In genomic region chr12:6771091-6771495, GRCh38 we compare ENCODE assay signal across 10 cellular contexts. TPM values are rescaled to one million over a fixed set of nuclear protein-coding genes. Genes with fewer than 3 reads are reported as not detected.
DNase-seq lines count a peak whose midpoint lies in the region; ATAC-seq, FAIRE-seq and TF ChIP-seq lines count a peak whose summit lies in the region.
"Had no signal": no experiment of that assay in that cellular context is flagged by ENCODE, and none has a peak within 500 bp of the region (broad histone marks: within the 10 kb centered on the region; RNA-seq: fewer than 3 reads in every experiment).

No MANE protein-coding gene starts in this region.

- H3K4me3 Mint-ChIP-seq in activated naive CD8-positive, alpha-beta T cell treated with anti-CD3 and anti-CD28 coated beads, Interleukin-2, amount 50 U/mL, for 24 hours = peak overlapping the region; percentile 98

- H3K36me3 Mint-ChIP-seq in activated naive CD8-positive, alpha-beta T cell treated with anti-CD3 and anti-CD28 coated beads, Interleukin-2, amount 50 U/mL, for 24 hours (ENCODE audit: low read depth) = peaks cover 33% of the 10 kb centered on the region

- no peak for TF ChIP-seq EP300 in A549 (IDR thresholded peaks at IDR 0.05)

- TF ChIP-seq RAD21 in A549 (conservative IDR thresholded peaks at IDR 0.05 in 1 of 2, IDR thresholded peaks at IDR 0.05 in 1 of 2) = no peak

- WGBS in A549 (ENCODE audit: missing lambda C conversion rate) = 79% methylated on average over 4 of the region's 4 CpGs
- 96% methylated on average over 4 of the region's 4 CpGs for WGBS in mesenchymal stem cell

- no peak overlapping the region for H3K23ac ChIP-seq in mesenchymal stem cell (ENCODE audit: low read length in 2 of 2)

- peaks cover 21 to 23% of the 10 kb centered on the region in 2 experiments for H3K27me3 ChIP-seq in mesenchymal stem cell (ENCODE audit: control insufficient read depth in 1 of 2, insufficient read depth in 1 of 2, low read length in 2 of 2)
- H3K27me3 ChIP-seq: SJSA1 had no signal

- H3K9me3 ChIP-seq in A549 (no peaks in the 10 kb centered on the region), HEK293 (ENCODE audit: control insufficient read depth, insufficient read depth, low read depth, low read length) (no peaks in the 10 kb centered on the region), mesenchymal stem cell (ENCODE audit: control insufficient read depth, low read length) (no peaks in the 10 kb centered on the region)
- H3K9me3 ChIP-seq: SJSA1 had no signal

- no peak overlapping the region for H2AFZ ChIP-seq in mesenchymal stem cell (ENCODE audit: low read depth, low read length)

- no peak overlapping the region for H2BK15ac ChIP-seq in mesenchymal stem cell (ENCODE audit: low read depth, poor library complexity, severe bottlenecking)

- H2AK5ac ChIP-seq in mesenchymal stem cell (ENCODE audit: low read length, severe bottlenecking) = no peak overlapping the region

- TF ChIP-seq CTCF in A549 (IDR thresholded peaks at IDR 0.05) (no peak), HEK293 (tag by site-specific recombination; IDR thresholded peaks at IDR 0.05) (no peak)

- no peak for FAIRE-seq in A549 (lab: Jason Lieb, UNC)

- no peak overlapping the region for H4K91ac ChIP-seq in mesenchymal stem cell (ENCODE audit: low read length)

- H4K8ac ChIP-seq in mesenchymal stem cell (ENCODE audit: low read length) = no peak overlapping the region

- no peak overlapping the region for H3K18ac ChIP-seq in mesenchymal stem cell (ENCODE audit: low read depth in 1 of 2, low read length in 2 of 2)

- H3K9me3 Mint-ChIP-seq in activated naive CD8-positive, alpha-beta T cell treated with anti-CD3 and anti-CD28 coated beads, Interleukin-2, amount 50 U/mL, for 24 hours = no peaks in the 10 kb centered on the region
- H3K9me3 Mint-ChIP-seq: activated T-cell treated with anti-CD3 and anti-CD28 coated beads, Interleukin-2, amount 50 U/mL, for 4 hours had no signal

- CTCF ChIA-PET in A549 (lab: Yijun Ruan, JAX) (interaction anchor here (0.6 to 26.0 kb wide), 10 partner anchors 12 to 306 kb away, joined by 3 to 670 read pairs (median 4); partner anchors contain the start of genes CD4, GPR162, MLF2 and P3H3), HEK293 (lab: Yijun Ruan, JAX) (interaction anchor here (0.8 to 7.8 kb wide), 3 partner anchors 17 to 55 kb away, joined by 3 to 140 read pairs (median 4); partner anchors contain the start of gene MLF2), HEK293T (lab: Yijun Ruan, JAX) (interaction anchor here (0.6 to 1.8 kb wide), 3 partner anchors 18 to 99 kb away, joined by 3 to 6 read pairs (median 5); partner anchors contain the start of gene MLF2)

- DNase-seq in A549 (ENCODE audit: low read depth in 1 of 2, low spot score in 1 of 2) (no peak), mesenchymal stem cell (peak; percentile 20), HEK293T (ENCODE audit: extremely low spot score) (no peak)
- no peak for DNase-seq in activated naive CD8-positive, alpha-beta T cell treated with anti-CD3 and anti-CD28 coated beads, Interleukin-2, amount 50 U/mL, for 24 hours
- DNase-seq: activated T-cell treated with anti-CD3 and anti-CD28 coated beads, Interleukin-2, amount 50 U/mL, for 4 hours had no signal

- no peak overlapping the region for H2BK120ac ChIP-seq in mesenchymal stem cell (ENCODE audit: low read depth, low read length)

- H3K4me2 ChIP-seq in A549 (peak overlapping the region; percentile 26; the same call in 1 of the 3 replicates), mesenchymal stem cell (ENCODE audit: low read length, poor library complexity, severe bottlenecking) (no peak overlapping the region)

- peak overlapping the region; percentile 23 for H3K9ac ChIP-seq in mesenchymal stem cell (ENCODE audit: low read length)

- no peak overlapping the region for H3K4ac ChIP-seq in mesenchymal stem cell (ENCODE audit: low read depth in 1 of 2, low read length in 2 of 2)

- no peak overlapping the region for H2BK5ac ChIP-seq in mesenchymal stem cell (ENCODE audit: low read depth, low read length, poor library complexity, severe bottlenecking)

- peaks cover 31% of the 10 kb centered on the region for H3K27me3 Mint-ChIP-seq in activated naive CD8-positive, alpha-beta T cell treated with anti-CD3 and anti-CD28 coated beads, Interleukin-2, amount 50 U/mL, for 24 hours

- ATAC-seq in A549 (no peak), HG02938 (IDR thresholded peaks at IDR 0.05; ENCODE audit: unreplicated experiment) (no peak), HG03521 (IDR thresholded peaks at IDR 0.05; ENCODE audit: unreplicated experiment) (no peak), HG03196 (IDR thresholded peaks at IDR 0.05; ENCODE audit: unreplicated experiment) (no peak)
- no peak for ATAC-seq in activated naive CD8-positive, alpha-beta T cell treated with anti-CD3 and anti-CD28 coated beads, Interleukin-2, amount 50 U/mL, for 24 hours
- ATAC-seq: activated T-cell treated with anti-CD3 and anti-CD28 coated beads, Interleukin-2, amount 50 U/mL, for 4 hours had no signal

- peaks cover 70% of the 10 kb centered on the region for H3K4me1 Mint-ChIP-seq in activated naive CD8-positive, alpha-beta T cell treated with anti-CD3 and anti-CD28 coated beads, Interleukin-2, amount 50 U/mL, for 24 hours

- H3K27ac ChIP-seq in A549 = peak overlapping the region in 1 of 2 experiments; percentile 6; a peak in 1 of 6 replicates
- no peak overlapping the region for H3K27ac ChIP-seq in HEK293 (ENCODE audit: extremely low read depth, low read depth, low read length)
- no peak overlapping the region for H3K27ac ChIP-seq in mesenchymal stem cell (ENCODE audit: low read length, poor library complexity, severe bottlenecking)
- H3K27ac ChIP-seq: SJSA1 had no signal

- no peak for TF ChIP-seq POLR2A in A549 (IDR thresholded peaks at IDR 0.05; ENCODE audit: low read length)

- H3K4me3 ChIP-seq in A549 (no peak overlapping the region), HEK293 (ENCODE audit: low read depth, low read length) (no peak overlapping the region), mesenchymal stem cell (ENCODE audit: insufficient read depth in 1 of 2, low read depth in 1 of 2, low read length in 2 of 2) (no peak overlapping the region)
- H3K4me3 ChIP-seq: SJSA1 had no signal

- H3K4me1 ChIP-seq in A549 = peaks cover 49% of the 10 kb centered on the region
- peaks cover 13% of the 10 kb centered on the region for H3K4me1 ChIP-seq in HEK293 (ENCODE audit: control insufficient read depth, insufficient read depth, low read length)
- H3K4me1 ChIP-seq in mesenchymal stem cell (ENCODE audit: control insufficient read depth, insufficient read depth, low read depth, low read length) = peaks cover 33% of the 10 kb centered on the region

- no peak overlapping the region for H2BK12ac ChIP-seq in mesenchymal stem cell (ENCODE audit: low read length in 2 of 2)

- H3K79me1 ChIP-seq in mesenchymal stem cell (replicated peaks; ENCODE audit: low read length, poor library complexity, severe bottlenecking) = peaks cover 6% of the 10 kb centered on the region

- H3K36me3 ChIP-seq in HEK293 (ENCODE audit: control insufficient read depth in 2 of 2, insufficient read depth in 1 of 2, low read length in 2 of 2) (peaks cover 11 to 26% of the 10 kb centered on the region in 2 experiments; a peak in 2 of 3 replicates), mesenchymal stem cell (ENCODE audit: control insufficient read depth in 1 of 2, insufficient read depth in 2 of 2, low read depth in 1 of 2, low read length in 2 of 2) (peaks cover 18 to 47% of the 10 kb centered on the region in 2 experiments)

- POLR2A ChIA-PET in A549 (lab: Yijun Ruan, JAX) (interaction anchor here (1.0 to 2.0 kb wide), 3 partner anchors 18 to 301 kb away, joined by 3 to 11 read pairs (median 3); partner anchors contain the start of genes COPS7A, MLF2 and VAMP1), HEK293 (lab: Yijun Ruan, JAX) (interaction anchor here (0.5 to 4.7 kb wide), 5 partner anchors 18 to 172 kb away, joined by 3 to 42 read pairs (median 3); partner anchors contain the start of genes C12orf57, CDCA3, MLF2 and RNU7-1), HEK293T (lab: Yijun Ruan, JAX) (interaction anchor here (1.1 to 8.6 kb wide), 2 partner anchors 18 to 47 kb away, joined by 3 to 148 read pairs; partner anchors contain the start of genes COPS7A and MLF2)

- no peak overlapping the region for H3K14ac ChIP-seq in mesenchymal stem cell (ENCODE audit: low read length in 2 of 2)

- peak overlapping the region; percentile 86 for H3K27ac Mint-ChIP-seq in activated naive CD8-positive, alpha-beta T cell treated with anti-CD3 and anti-CD28 coated beads, Interleukin-2, amount 50 U/mL, for 24 hours

RNA-seq across cellular contexts. Expression of gene LAG3, which starts 1.2 kb away (rescaled TPM):
- polyA plus RNA-seq in A549 (2011; rRNA removed) = 0.56 and 0.66 TPM in 2 replicates
- polyA plus RNA-seq in A549 (2012; cell fraction: cytosol; rRNA removed) = 0.93 and 1.2 TPM in 2 replicates
- 9.8 and 10.8 TPM in 2 replicates for polyA plus RNA-seq in A549 (2012; cell fraction: nucleus; rRNA removed)
- 1.6 to 2.3 TPM (median 1.7 TPM) in 3 replicates for polyA plus RNA-seq in A549 (2017; fragmentation: RNase III; extraction: RNeasy Plus Mini Kit Qiagen cat#74134 plus additional on column Dnase treatment)
- 0.19 and 0.95 TPM in 2 replicates for polyA minus RNA-seq in A549 (2011; rRNA and poly(A)+ RNA removed)
- 0.23 TPM for polyA plus RNA-seq in mesenchymal stem cell (2013, experiment 1 of 2)
- 0.23 TPM for polyA plus RNA-seq in mesenchymal stem cell (2013, experiment 2 of 2)

RNA-seq across cellular contexts. Expression of gene PTMS, which starts 4.9 kb away (rescaled TPM):
- polyA plus RNA-seq in A549 (2011; rRNA removed) = 205 and 391 TPM in 2 replicates
- polyA plus RNA-seq in A549 (2012; cell fraction: cytosol; rRNA removed) = 584 and 643 TPM in 2 replicates
- 397 and 450 TPM in 2 replicates for polyA plus RNA-seq in A549 (2012; cell fraction: nucleus; rRNA removed)
- polyA plus RNA-seq in A549 (2017; fragmentation: RNase III; extraction: RNeasy Plus Mini Kit Qiagen cat#74134 plus additional on column Dnase treatment) = 868 to 1,195 TPM (median 1,161 TPM) in 3 replicates
- 256 and 300 TPM in 2 replicates for polyA minus RNA-seq in A549 (2011; rRNA and poly(A)+ RNA removed)
- 525 TPM for polyA plus RNA-seq in mesenchymal stem cell (2013, experiment 1 of 2)
- polyA plus RNA-seq in mesenchymal stem cell (2013, experiment 2 of 2) = 500 TPM

RNA-seq across cellular contexts. Expression of gene MLF2, which starts 18.2 kb away (rescaled TPM):
- polyA plus RNA-seq in A549 (2011; rRNA removed) (302 and 310 TPM in 2 replicates), A549 (2017; fragmentation: RNase III; extraction: RNeasy Plus Mini Kit Qiagen cat#74134 plus additional on column Dnase treatment) (269 to 305 TPM (median 295 TPM) in 3 replicates)
- polyA plus RNA-seq in A549 (2012; cell fraction: cytosol; rRNA removed) = 530 and 634 TPM in 2 replicates
- polyA plus RNA-seq in A549 (2012; cell fraction: nucleus; rRNA removed) = 414 and 425 TPM in 2 replicates
- 200 and 287 TPM in 2 replicates for polyA minus RNA-seq in A549 (2011; rRNA and poly(A)+ RNA removed)
- polyA plus RNA-seq in mesenchymal stem cell (2013, experiment 1 of 2) = 221 TPM
- polyA plus RNA-seq in mesenchymal stem cell (2013, experiment 2 of 2) = 224 TPM

RNA-seq across cellular contexts. Expression of gene CD4, which starts 18.2 kb away (rescaled TPM):
- polyA plus RNA-seq in A549 (2011; rRNA removed) = not detected in 2 replicates
- 0.01 TPM in 1 of 2 replicates, not detected in the other for polyA plus RNA-seq in A549 (2012; cell fraction: cytosol; rRNA removed)
- 0.04 TPM in 1 of 2 replicates, not detected in the other for polyA plus RNA-seq in A549 (2012; cell fraction: nucleus; rRNA removed)
- polyA plus RNA-seq in A549 (2017; fragmentation: RNase III; extraction: RNeasy Plus Mini Kit Qiagen cat#74134 plus additional on column Dnase treatment) = 0.03 TPM in 1 of 3 replicates, not detected in the others
- not detected in 2 replicates for polyA minus RNA-seq in A549 (2011; rRNA and poly(A)+ RNA removed)
- polyA plus RNA-seq in mesenchymal stem cell (2013, experiment 1 of 2) = 1.8 TPM
- polyA plus RNA-seq in mesenchymal stem cell (2013, experiment 2 of 2) = 2.1 TPM

RNA-seq across cellular contexts. Expression of gene COPS7A, which starts 47.2 kb away (rescaled TPM):
- polyA plus RNA-seq in A549 (2011; rRNA removed) = 78.8 and 95.0 TPM in 2 replicates
- 156 and 169 TPM in 2 replicates for polyA plus RNA-seq in A549 (2012; cell fraction: cytosol; rRNA removed)
- polyA plus RNA-seq in A549 (2012; cell fraction: nucleus; rRNA removed) = 167 and 203 TPM in 2 replicates
- 46.9 to 51.2 TPM (median 50.0 TPM) in 3 replicates for polyA plus RNA-seq in A549 (2017; fragmentation: RNase III; extraction: RNeasy Plus Mini Kit Qiagen cat#74134 plus additional on column Dnase treatment)
- 38.6 and 42.1 TPM in 2 replicates for polyA minus RNA-seq in A549 (2011; rRNA and poly(A)+ RNA removed)
- polyA plus RNA-seq in mesenchymal stem cell (2013, experiment 1 of 2) = 65.6 TPM
- 66.6 TPM for polyA plus RNA-seq in mesenchymal stem cell (2013, experiment 2 of 2)
